8 cellular contexts compared by ENCODE assay signal in the genomic region with DNA sequence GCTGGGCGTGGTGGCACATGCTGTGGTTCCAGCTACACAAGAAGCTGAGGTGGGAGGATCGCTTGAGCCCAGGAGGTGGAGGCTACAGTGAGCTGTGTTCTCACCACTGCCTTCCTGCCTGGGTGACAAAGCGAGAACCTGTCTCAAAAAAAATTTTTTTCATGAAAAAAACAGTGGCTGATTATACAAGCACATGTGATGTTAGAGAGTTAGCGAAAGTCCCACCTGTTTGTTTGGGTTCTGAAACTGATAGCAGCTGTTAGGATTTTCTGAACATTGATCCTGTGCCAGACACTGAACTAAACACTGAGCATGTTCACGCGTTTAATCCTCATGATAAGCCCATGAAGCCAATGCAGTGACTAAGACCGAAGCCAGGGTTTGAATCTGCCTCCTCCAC. TPM values are rescaled to one million over a fixed set of nuclear protein-coding genes. Genes with fewer than 3 reads are reported as not detected.
A peak's percentile ranks its signal among the peaks of the same experiment; 100 is the strongest.
DNase-seq lines count a peak whose midpoint lies in the region; ATAC-seq and TF ChIP-seq lines count a peak whose summit lies in the region.
"Not testable (repeated sequence)": the region's sequence is repeated elsewhere in the genome, so short reads cannot be mapped to it uniquely, and the experiment has no call there.

No MANE protein-coding gene starts in this region.

- DNase-seq in GM12864 (ENCODE audit: low read depth) (peak; percentile 54), LHCN-M2 (ENCODE audit: low read depth) (peak; percentile 26)
- DNase-seq in activated CD4-positive, alpha-beta T cell treated with anti-CD3 and anti-CD28 coated beads, Interleukin-2, amount 10 ng/mL, durations not matched to agents 7 days and 5 days, result peak; percentile 63
- DNase-seq in activated naive CD4-positive, alpha-beta T cell treated with anti-CD3 and anti-CD28 coated beads, Interleukin-2, amount 10 ng/mL, durations not matched to agents 7 days and 5 days, result peak; percentile 67
- peak in 5 of 10 donors; percentile 25 to 56 (median 50) for DNase-seq in naive thymus-derived CD8-positive, alpha-beta T cell

- peak overlapping the region; percentile 83 for H3K27ac Mint-ChIP-seq in activated CD4-positive, alpha-beta T cell treated with anti-CD3 and anti-CD28 coated beads, Interleukin-2, amount 10 ng/mL, durations not matched to agents 7 days and 5 days
- peak overlapping the region; percentile 83 for H3K27ac Mint-ChIP-seq in activated naive CD4-positive, alpha-beta T cell treated with anti-CD3 and anti-CD28 coated beads, Interleukin-2, amount 10 ng/mL, durations not matched to agents 7 days and 5 days
- H3K27ac Mint-ChIP-seq in naive thymus-derived CD8-positive, alpha-beta T cell, result peak overlapping the region in 4 of 10 donors; percentile 36 to 74 (median 55)

- H3K27me3 Mint-ChIP-seq in activated CD4-positive, alpha-beta T cell treated with anti-CD3 and anti-CD28 coated beads, Interleukin-2, amount 10 ng/mL, durations not matched to agents 7 days and 5 days; naive thymus-derived CD8-positive, alpha-beta T cell: not testable (repeated sequence)
- H3K27me3 Mint-ChIP-seq in activated naive CD4-positive, alpha-beta T cell treated with anti-CD3 and anti-CD28 coated beads, Interleukin-2, amount 10 ng/mL, durations not matched to agents 7 days and 5 days, result peaks cover 11% of the 10 kb centered on the region

- H3K36me3 Mint-ChIP-seq in activated CD4-positive, alpha-beta T cell treated with anti-CD3 and anti-CD28 coated beads, Interleukin-2, amount 10 ng/mL, durations not matched to agents 7 days and 5 days (ENCODE audit: low read depth), result peaks cover 12% of the 10 kb centered on the region
- H3K36me3 Mint-ChIP-seq in activated naive CD4-positive, alpha-beta T cell treated with anti-CD3 and anti-CD28 coated beads, Interleukin-2, amount 10 ng/mL, durations not matched to agents 7 days and 5 days; naive thymus-derived CD8-positive, alpha-beta T cell: not testable (repeated sequence)

- CTCF ChIA-PET in activated CD4-positive, alpha-beta T cell treated with anti-CD3 and anti-CD28 coated beads, Interleukin-2, amount 10 ng/mL, durations not matched to agents 7 days and 5 days (lab: Charles Lee), result interaction anchor here (1.4 kb wide), 1 partner anchor 34 kb away, joined by 4 read pairs; the partner anchor contains the start of gene ARL6IP1
- CTCF ChIA-PET in activated naive CD4-positive, alpha-beta T cell treated with anti-CD3 and anti-CD28 coated beads, Interleukin-2, amount 10 ng/mL, durations not matched to agents 7 days and 5 days (lab: Charles Lee), result not testable (repeated sequence)

- H3K4me3 ChIP-seq in GM12864 (ENCODE audit: low read depth, low read length), result not testable (repeated sequence)

- H3K9me3 Mint-ChIP-seq in activated CD4-positive, alpha-beta T cell treated with anti-CD3 and anti-CD28 coated beads, Interleukin-2, amount 10 ng/mL, durations not matched to agents 7 days and 5 days; activated naive CD4-positive, alpha-beta T cell treated with anti-CD3 and anti-CD28 coated beads, Interleukin-2, amount 10 ng/mL, durations not matched to agents 7 days and 5 days; naive thymus-derived CD8-positive, alpha-beta T cell: not testable (repeated sequence)

- ATAC-seq in GM19025 (IDR thresholded peaks at IDR 0.05; ENCODE audit: low read depth, unreplicated experiment) (peak; percentile 69), GM21619 (IDR thresholded peaks at IDR 0.05; ENCODE audit: unreplicated experiment) (peak; percentile 65), HG02973 (IDR thresholded peaks at IDR 0.05; ENCODE audit: unreplicated experiment) (peak; percentile 50)
- ATAC-seq in naive thymus-derived CD8-positive, alpha-beta T cell, result peak; percentile 84 to 93

- TF ChIP-seq CTCF in GM12864 (IDR thresholded peaks at IDR 0.05; ENCODE audit: low read depth, low read length, missing control alignments), result not testable (repeated sequence)

- peaks cover 27% of the 10 kb centered on the region for H3K4me1 Mint-ChIP-seq in activated CD4-positive, alpha-beta T cell treated with anti-CD3 and anti-CD28 coated beads, Interleukin-2, amount 10 ng/mL, durations not matched to agents 7 days and 5 days
- H3K4me1 Mint-ChIP-seq in activated naive CD4-positive, alpha-beta T cell treated with anti-CD3 and anti-CD28 coated beads, Interleukin-2, amount 10 ng/mL, durations not matched to agents 7 days and 5 days, result peaks cover 30% of the 10 kb centered on the region
- peaks cover 6 to 21% (median 10%) of the 10 kb centered on the region in 4 donors for H3K4me1 Mint-ChIP-seq in naive thymus-derived CD8-positive, alpha-beta T cell

- not testable (repeated sequence) for H3K4me3 Mint-ChIP-seq in activated CD4-positive, alpha-beta T cell treated with anti-CD3 and anti-CD28 coated beads, Interleukin-2, amount 10 ng/mL, durations not matched to agents 7 days and 5 days; activated naive CD4-positive, alpha-beta T cell treated with anti-CD3 and anti-CD28 coated beads, Interleukin-2, amount 10 ng/mL, durations not matched to agents 7 days and 5 days
- H3K4me3 Mint-ChIP-seq in naive thymus-derived CD8-positive, alpha-beta T cell, result peak overlapping the region in 4 of 10 donors; percentile 21 to 42 (median 38)

- POLR2A ChIA-PET in activated CD4-positive, alpha-beta T cell treated with anti-CD3 and anti-CD28 coated beads, Interleukin-2, amount 10 ng/mL, durations not matched to agents 7 days and 5 days (lab: Charles Lee), result not testable (repeated sequence)
- POLR2A ChIA-PET in naive thymus-derived CD8-positive, alpha-beta T cell (lab: Charles Lee), result interaction anchor here (1.8 kb wide), 1 partner anchor 23 kb away, joined by 9 read pairs; the partner anchor contains the start of gene RPS15A

RNA-seq across cellular contexts. Expression of gene RPS15A, which starts 22.9 kb away (rescaled TPM):
- total RNA-seq in LHCN-M2 (2014; rRNA removed), result 1,782 and 1,861 TPM in 2 replicates
- polyA plus RNA-seq in LHCN-M2 (2012), result 2,668 TPM
- 1,000 to 10,000 TPM; 1,939 to 2,119 TPM for total RNA-seq in activated CD4-positive, alpha-beta T cell treated with anti-CD3 and anti-CD28 coated beads, Interleukin-2, amount 10 ng/mL, durations not matched to agents 7 days and 5 days
- 1,000 to 10,000 TPM; 3,226 to 3,314 TPM for total RNA-seq in naive thymus-derived CD8-positive, alpha-beta T cell
- 1,000 to 10,000 TPM; 4,112 to 5,165 (median 4,927) TPM for polyA plus RNA-seq in naive thymus-derived CD8-positive, alpha-beta T cell

RNA-seq across cellular contexts. Expression of gene ARL6IP1, which starts 34.1 kb away (rescaled TPM):
- total RNA-seq in LHCN-M2 (2014; rRNA removed), result 600 and 709 TPM in 2 replicates
- 300 TPM for polyA plus RNA-seq in LHCN-M2 (2012)
- total RNA-seq in activated CD4-positive, alpha-beta T cell treated with anti-CD3 and anti-CD28 coated beads, Interleukin-2, amount 10 ng/mL, durations not matched to agents 7 days and 5 days, result 100 to 1,000 TPM; 276 to 321 TPM
- total RNA-seq in naive thymus-derived CD8-positive, alpha-beta T cell, result 100 to 1,000 TPM; 102 to 106 TPM
- 100 to 1,000 TPM; 157 to 210 (median 169) TPM for polyA plus RNA-seq in naive thymus-derived CD8-positive, alpha-beta T cell
